24 cellular contexts compared by ENCODE assay signal in genomic region chr4:95197353-95197752, GRCh38.
"Had no signal": no experiment of that assay in that cellular context is flagged by ENCODE, and none has a peak within 500 bp of the region (broad histone marks: within the 10 kb centered on the region; RNA-seq: fewer than 3 reads in every experiment).

No MANE protein-coding gene starts in this region.

- H3K4me1 ChIP-seq: Peyer's patch, SJSA1 had no signal

- FAIRE-seq: astrocyte had no signal

- H3K9me3 ChIP-seq: Peyer's patch, SJSA1 had no signal

- DNase-seq: activated CD4-positive, alpha-beta T cell treated with anti-CD3 and anti-CD28 coated beads, Interleukin-2, amount 10 ng/mL, durations not matched to agents 24 days and 14 days; activated CD4-positive, alpha-beta T cell treated with anti-CD3 and anti-CD28 coated beads, Interleukin-2, amount 50 U/mL, for 48 hours; activated gamma-delta T cell; activated naive CD4-positive, alpha-beta T cell treated with anti-CD3 and anti-CD28 coated beads for 36 hours; activated T-cell treated with anti-CD3 and anti-CD28 coated beads, Interleukin-2, amount 50 U/mL, for 48 hours; amygdala; Karpas-422; MV-4-11; NCI-H1105; NCI-H1436 treated with DMSO at 0.1 percent for 48 hours; NCI-H187; NCI-H2081; NCI-H510A treated with DMSO at 0.1 percent for 48 hours; NCI-H69; NK-92 treated with Interleukin-12 subunit alpha and Interleukin-12 subunit beta, amount 100 ng/mL, for 24 hours; Peyer's patch; Right ventricle myocardium superior; SW 1271 had no signal

- H3K27ac ChIP-seq: Peyer's patch, RWPE1, SJSA1 had no signal

- H3K4me3 ChIP-seq: Peyer's patch, SJSA1 had no signal

- H3K27me3 ChIP-seq: Peyer's patch, SJSA1 had no signal

- H3K36me3 ChIP-seq: Peyer's patch, SJSA1 had no signal

- ATAC-seq: activated CD4-positive, CD25-positive, alpha-beta regulatory T cell treated with anti-CD3 and anti-CD28 coated beads, Interleukin-2, amount 50 U/mL, for 24 hours; activated T-helper 17 cell treated with anti-CD3 and anti-CD28 coated beads, Interleukin-2, amount 50 U/mL, for 72 hours; SK-N-SH treated with all-trans-retinoic acid at 6 μM for 48 hours had no signal
